14 cellular contexts compared by ENCODE assay signal in genomic region chr6:90026216-90026615, GRCh38.
A peak's percentile ranks its signal among the peaks of the same experiment; 100 is the strongest.
DNase-seq lines count a peak whose midpoint lies in the region; ATAC-seq and TF ChIP-seq lines count a peak whose summit lies in the region.
"Had no signal": no experiment of that assay in that cellular context is flagged by ENCODE, and none has a peak within 500 bp of the region (broad histone marks: within the 10 kb centered on the region; RNA-seq: fewer than 3 reads in every experiment).

No MANE protein-coding gene starts in this region.

- H3K9me3 ChIP-seq in SK-N-SH, result no peaks in the 10 kb centered on the region
- H3K9me3 ChIP-seq in fibroblast of lung (ENCODE audit: control insufficient read depth, insufficient read depth, low read depth, low read length), result no peaks in the 10 kb centered on the region
- no peaks in the 10 kb centered on the region for H3K9me3 ChIP-seq in skeletal muscle satellite cell (replicated peaks; ENCODE audit: low read length)
- H3K9me3 ChIP-seq: esophagus muscularis mucosa, prostate gland had no signal

- 17% methylated on average over 1 of the region's 1 CpG for WGBS in SK-N-SH (ENCODE audit: low lambda C conversion rate)

- H3K4me2 ChIP-seq in SK-N-SH (peak overlapping the region; percentile 68), fibroblast of lung (ENCODE audit: extremely low read depth, insufficient read depth, low read length) (peak overlapping the region; percentile 25), skeletal muscle satellite cell (ENCODE audit: low read length) (peak overlapping the region; percentile 44)

- H2AFZ ChIP-seq in SK-N-SH (ENCODE audit: low read depth) (no peak overlapping the region), fibroblast of lung (ENCODE audit: low read length) (no peak overlapping the region)

- no peaks in the 10 kb centered on the region for H3K27me3 Mint-ChIP-seq in activated T-cell treated with anti-CD3 and anti-CD28 coated beads, Interleukin-2, amount 50 U/mL, for 72 hours (ENCODE audit: low read depth)

- H3K27ac ChIP-seq in SK-N-SH (ENCODE audit: low read depth in 2 of 2, low read length in 1 of 2) (peak overlapping the region; percentile 92; a peak in 3 of 4 replicates), fibroblast of lung (ENCODE audit: insufficient read depth, low read length) (no peak overlapping the region)
- H3K27ac ChIP-seq: esophagus muscularis mucosa, prostate gland had no signal

- H3K4me3 ChIP-seq in SK-N-SH (ENCODE audit: low read depth in 2 of 2, low read length in 1 of 2) (peak overlapping the region in 1 of 2 experiments; percentile 30; a peak in 1 of 4 replicates), fibroblast of lung (replicated peaks in 1 of 4; ENCODE audit: control extremely low read depth in 1 of 4, insufficient read depth in 1 of 4, low read depth in 3 of 4, low read length in 4 of 4) (no peak overlapping the region), skeletal muscle satellite cell (ENCODE audit: low read length) (no peak overlapping the region)
- H3K4me3 ChIP-seq: esophagus muscularis mucosa, prostate gland had no signal

- H3K36me3 Mint-ChIP-seq in activated T-cell treated with anti-CD3 and anti-CD28 coated beads, Interleukin-2, amount 50 U/mL, for 72 hours (ENCODE audit: insufficient read depth in 2 of 2), result peaks cover 14 to 44% of the 10 kb centered on the region in 2 donors

- peak overlapping the region; percentile 93 for H3K27ac Mint-ChIP-seq in activated T-cell treated with anti-CD3 and anti-CD28 coated beads, Interleukin-2, amount 50 U/mL, for 72 hours

- H4K20me1 ChIP-seq in SK-N-SH (ENCODE audit: insufficient read depth) (no peaks in the 10 kb centered on the region), fibroblast of lung (ENCODE audit: control insufficient read depth, extremely low read depth, insufficient read depth, low read length) (no peaks in the 10 kb centered on the region)

- TF ChIP-seq CTCF in SK-N-SH (IDR thresholded peaks at IDR 0.05), result no peak
- TF ChIP-seq CTCF in fibroblast of lung (conservative IDR thresholded peaks at IDR 0.05 in 1 of 2, IDR thresholded peaks at IDR 0.05 in 1 of 2; ENCODE audit: low read depth in 1 of 2, low read length in 2 of 2), result no peak

- no peak for TF ChIP-seq EP300 in SK-N-SH (IDR thresholded peaks at IDR 0.05; ENCODE audit: borderline replicate concordance in 1 of 2, low read depth in 1 of 2, low read length in 1 of 2)

- no peak for DNase-seq in activated T-cell treated with anti-CD3 and anti-CD28 coated beads, Interleukin-2, amount 50 U/mL, for 72 hours
- DNase-seq in activated T-cell treated with anti-CD3 and anti-CD28 coated beads, Interleukin-2, amount 50 U/mL, for 48 hours, result no peak
- DNase-seq in SK-N-SH, result no peak
- no peak for DNase-seq in fibroblast of lung (ENCODE audit: low read depth in 2 of 2)
- DNase-seq in DMS53 treated with DMSO at 0.1 percent for 48 hours (lab: John Stamatoyannopoulos, UW; ENCODE audit: unreplicated experiment), result no peak
- DNase-seq in head of caudate nucleus, result no peak
- DNase-seq: activated CD4-positive, CD25-positive, alpha-beta regulatory T cell; GDM1; NCI-H146; NCI-H510A treated with DMSO at 0.1 percent for 48 hours had no signal

- H3K9me3 Mint-ChIP-seq in activated T-cell treated with anti-CD3 and anti-CD28 coated beads, Interleukin-2, amount 50 U/mL, for 72 hours, result peaks cover 0 to 2% of the 10 kb centered on the region in 2 donors

- H3K9ac ChIP-seq in SK-N-SH (no peak overlapping the region), fibroblast of lung (ENCODE audit: insufficient read depth, low read length) (peak overlapping the region; percentile 21), skeletal muscle satellite cell (ENCODE audit: low read depth, low read length) (peak overlapping the region; percentile 28)

- CTCF ChIA-PET in SK-N-SH (lab: Yijun Ruan, JAX), result interaction anchor here (1.9 kb wide), 1 partner anchor 56 kb away, joined by 5 read pairs; no protein-coding TSS in a partner anchor

- ATAC-seq in activated T-cell treated with anti-CD3 and anti-CD28 coated beads, Interleukin-2, amount 50 U/mL, for 72 hours (replicated peaks in 1 of 2), result peak in 1 of 2 donors; percentile 6
- no peak for ATAC-seq in GM18517 (IDR thresholded peaks at IDR 0.05; ENCODE audit: unreplicated experiment)

- H3K27me3 ChIP-seq in SK-N-SH (ENCODE audit: insufficient read depth), result no peaks in the 10 kb centered on the region
- H3K27me3 ChIP-seq in fibroblast of lung (ENCODE audit: control insufficient read depth, insufficient read depth, low read length), result no peaks in the 10 kb centered on the region
- peaks cover 9% of the 10 kb centered on the region for H3K27me3 ChIP-seq in skeletal muscle satellite cell (ENCODE audit: control insufficient read depth, insufficient read depth, low read length)
- H3K27me3 ChIP-seq: esophagus muscularis mucosa had no signal

- H3K79me2 ChIP-seq in SK-N-SH (ENCODE audit: insufficient read depth), result no peaks in the 10 kb centered on the region
- no peaks in the 10 kb centered on the region for H3K79me2 ChIP-seq in fibroblast of lung (ENCODE audit: control insufficient read depth, insufficient read depth, low read length)

- no peak for TF ChIP-seq RAD21 in SK-N-SH (IDR thresholded peaks at IDR 0.05; ENCODE audit: low read length)

- H3K36me3 ChIP-seq in SK-N-SH (replicated peaks in 1 of 2; ENCODE audit: control insufficient read depth in 1 of 2, insufficient read depth in 2 of 2, low read length in 1 of 2) (no peaks in the 10 kb centered on the region), fibroblast of lung (ENCODE audit: control insufficient read depth, insufficient read depth, low read length) (no peaks in the 10 kb centered on the region), skeletal muscle satellite cell (ENCODE audit: insufficient read depth, low read length) (no peaks in the 10 kb centered on the region)
- H3K36me3 ChIP-seq: esophagus muscularis mucosa, prostate gland had no signal

- H3K9me2 ChIP-seq in SK-N-SH, result no peaks in the 10 kb centered on the region

- intact Hi-C loops in head of caudate nucleus (cut with DNase I), result no loop called here

- H3F3A ChIP-seq in SK-N-SH (replicated peaks; ENCODE audit: insufficient read depth), result peaks cover 8% of the 10 kb centered on the region

- H3K4me1 ChIP-seq in SK-N-SH (ENCODE audit: control insufficient read depth in 1 of 2, insufficient read depth in 2 of 2, low read depth in 1 of 2, low read length in 1 of 2) (peaks cover 14 to 36% of the 10 kb centered on the region in 2 experiments), fibroblast of lung (ENCODE audit: control insufficient read depth, extremely low read depth, insufficient read depth, low read length) (peaks cover 6% of the 10 kb centered on the region), skeletal muscle satellite cell (ENCODE audit: control insufficient read depth, insufficient read depth, low read length) (peaks cover 19% of the 10 kb centered on the region)
- H3K4me1 ChIP-seq: prostate gland had no signal

- POLR2A ChIA-PET in SK-N-SH (lab: Yijun Ruan, JAX), result no interaction called here

- H3K4me3 Mint-ChIP-seq in activated T-cell treated with anti-CD3 and anti-CD28 coated beads, Interleukin-2, amount 50 U/mL, for 72 hours, result peak overlapping the region; percentile 82

- H3K4me1 Mint-ChIP-seq in activated T-cell treated with anti-CD3 and anti-CD28 coated beads, Interleukin-2, amount 50 U/mL, for 72 hours (ENCODE audit: low read depth), result peaks cover 92% of the 10 kb centered on the region

TF ChIP-seq in SK-N-SH, 30 proteins besides CTCF, POLR2A, EP300 and RAD21:
- no peak for TF ChIP-seq EZH2phosphoT487 (IDR thresholded peaks at IDR 0.05; ENCODE audit: borderline replicate concordance, low read depth)
- no peak for TF ChIP-seq IRF3 (IDR thresholded peaks at IDR 0.05; ENCODE audit: low read depth, low read length)
